Comparison of ENCODE assay signal across 15 cellular contexts in genomic region chr20:50515471-50516106, GRCh38. TPM values are rescaled to one million over a fixed set of nuclear protein-coding genes. Genes with fewer than 3 reads are reported as not detected.
DNase-seq lines count a peak whose midpoint lies in the region; ATAC-seq lines count a peak whose summit lies in the region.
"Had no signal": no experiment of that assay in that cellular context is flagged by ENCODE, and none has a peak within 500 bp of the region (broad histone marks: within the 10 kb centered on the region; RNA-seq: fewer than 3 reads in every experiment).

No MANE protein-coding gene starts in this region.

- H3K27ac Mint-ChIP-seq in activated naive CD4-positive, alpha-beta T cell treated with anti-CD3 and anti-CD28 coated beads, Interleukin-2, amount 10 ng/mL, durations not matched to agents 7 days and 5 days, result peak overlapping the region; percentile 93
- peak overlapping the region; percentile 91 for H3K27ac Mint-ChIP-seq in activated CD8-positive, alpha-beta T cell treated with anti-CD3 and anti-CD28 coated beads, Interleukin-2, amount 10 ng/mL, durations not matched to agents 7 days and 5 days

- H3K36me3 ChIP-seq in mesenchymal stem cell (ENCODE audit: control insufficient read depth in 1 of 2, insufficient read depth in 2 of 2, low read depth in 1 of 2, low read length in 2 of 2) (peaks cover 3 to 13% of the 10 kb centered on the region in 2 experiments), thymus (ENCODE audit: control insufficient read depth, insufficient read depth) (no peaks in the 10 kb centered on the region), HAP-1 (replicated peaks) (no peaks in the 10 kb centered on the region)
- H3K36me3 ChIP-seq: right atrium auricular region, uterus had no signal

- no peak overlapping the region for H4K91ac ChIP-seq in mesenchymal stem cell (ENCODE audit: low read length)

- peak overlapping the region in 1 of 2 experiments; percentile 77 for H3K23ac ChIP-seq in mesenchymal stem cell (ENCODE audit: low read length in 2 of 2)

- H3K4me1 Mint-ChIP-seq in activated naive CD4-positive, alpha-beta T cell treated with anti-CD3 and anti-CD28 coated beads, Interleukin-2, amount 10 ng/mL, durations not matched to agents 7 days and 5 days, result peaks cover 86% of the 10 kb centered on the region
- peaks cover 91% of the 10 kb centered on the region for H3K4me1 Mint-ChIP-seq in activated CD8-positive, alpha-beta T cell treated with anti-CD3 and anti-CD28 coated beads, Interleukin-2, amount 10 ng/mL, durations not matched to agents 7 days and 5 days (ENCODE audit: low read depth)

- no peak overlapping the region for H2BK12ac ChIP-seq in mesenchymal stem cell (ENCODE audit: low read length in 2 of 2)

- no peak overlapping the region for H3K9ac ChIP-seq in mesenchymal stem cell (ENCODE audit: low read length)

- H3K79me1 ChIP-seq in mesenchymal stem cell (replicated peaks; ENCODE audit: low read length, poor library complexity, severe bottlenecking), result no peaks in the 10 kb centered on the region

- POLR2A ChIA-PET in activated CD8-positive, alpha-beta T cell treated with anti-CD3 and anti-CD28 coated beads, Interleukin-2, amount 10 ng/mL, durations not matched to agents 7 days and 5 days (lab: Charles Lee), result interaction anchor here (0.9 kb wide), 1 partner anchor 55 kb away, joined by 3 read pairs; no protein-coding TSS in a partner anchor

- no peak for ATAC-seq in activated CD8-positive, alpha-beta T cell treated with anti-CD3 and anti-CD28 coated beads, Interleukin-2, amount 10 ng/mL, durations not matched to agents 7 days and 5 days

- no peaks in the 10 kb centered on the region for H3K9me3 Mint-ChIP-seq in activated naive CD4-positive, alpha-beta T cell treated with anti-CD3 and anti-CD28 coated beads, Interleukin-2, amount 10 ng/mL, durations not matched to agents 7 days and 5 days
- H3K9me3 Mint-ChIP-seq in activated CD8-positive, alpha-beta T cell treated with anti-CD3 and anti-CD28 coated beads, Interleukin-2, amount 10 ng/mL, durations not matched to agents 7 days and 5 days (ENCODE audit: insufficient read depth), result no peaks in the 10 kb centered on the region

- no peak overlapping the region for H2BK15ac ChIP-seq in mesenchymal stem cell (ENCODE audit: low read depth, poor library complexity, severe bottlenecking)

- H2BK120ac ChIP-seq in mesenchymal stem cell (ENCODE audit: low read depth, low read length), result no peak overlapping the region

- H3K4me3 ChIP-seq in mesenchymal stem cell (ENCODE audit: insufficient read depth in 1 of 2, low read depth in 1 of 2, low read length in 2 of 2), result no peak overlapping the region
- H3K4me3 ChIP-seq in thymus (ENCODE audit: low read length), result no peak overlapping the region
- no peak overlapping the region for H3K4me3 ChIP-seq in HAP-1
- H3K4me3 ChIP-seq: right atrium auricular region, uterus had no signal

- 100% methylated on average over 1 of the region's 1 CpG for WGBS in mesenchymal stem cell
- 96% methylated on average over 1 of the region's 1 CpG for WGBS in thymus

- H3K14ac ChIP-seq in mesenchymal stem cell (ENCODE audit: low read length in 2 of 2), result peak overlapping the region in 1 of 2 experiments; percentile 53

- H3K36me3 Mint-ChIP-seq in activated naive CD4-positive, alpha-beta T cell treated with anti-CD3 and anti-CD28 coated beads, Interleukin-2, amount 10 ng/mL, durations not matched to agents 7 days and 5 days, result peaks cover 46% of the 10 kb centered on the region
- peaks cover 62% of the 10 kb centered on the region for H3K36me3 Mint-ChIP-seq in activated CD8-positive, alpha-beta T cell treated with anti-CD3 and anti-CD28 coated beads, Interleukin-2, amount 10 ng/mL, durations not matched to agents 7 days and 5 days (ENCODE audit: low read depth)

- peak overlapping the region; percentile 62 for H3K4me3 Mint-ChIP-seq in activated naive CD4-positive, alpha-beta T cell treated with anti-CD3 and anti-CD28 coated beads, Interleukin-2, amount 10 ng/mL, durations not matched to agents 7 days and 5 days
- H3K4me3 Mint-ChIP-seq in activated CD8-positive, alpha-beta T cell treated with anti-CD3 and anti-CD28 coated beads, Interleukin-2, amount 10 ng/mL, durations not matched to agents 7 days and 5 days, result peak overlapping the region; percentile 72

- in situ Hi-C loops in HAP-1 (cut with MboI; ENCODE audit: low sequenced_read_pairs), result no loop called here

- no peak overlapping the region for H4K8ac ChIP-seq in mesenchymal stem cell (ENCODE audit: low read length)

- no peak overlapping the region for H3K4me2 ChIP-seq in mesenchymal stem cell (ENCODE audit: low read length, poor library complexity, severe bottlenecking)

- H3K18ac ChIP-seq in mesenchymal stem cell (ENCODE audit: low read depth in 1 of 2, low read length in 2 of 2), result no peak overlapping the region

- CTCF ChIA-PET in activated naive CD4-positive, alpha-beta T cell treated with anti-CD3 and anti-CD28 coated beads, Interleukin-2, amount 10 ng/mL, durations not matched to agents 7 days and 5 days (lab: Charles Lee), result interaction anchor here (1.2 to 1.7 kb wide), 6 partner anchors 32 to 64 kb away, joined by 3 to 7 read pairs (median 4); no protein-coding TSS in a partner anchor
- CTCF ChIA-PET in activated CD8-positive, alpha-beta T cell treated with anti-CD3 and anti-CD28 coated beads, Interleukin-2, amount 10 ng/mL, durations not matched to agents 7 days and 5 days (lab: Charles Lee), result interaction anchor here (0.7 to 10.9 kb wide), 10 partner anchors 10 to 58 kb away, joined by 3 to 158 read pairs (median 4); no protein-coding TSS in a partner anchor

- H3K4me1 ChIP-seq in mesenchymal stem cell (ENCODE audit: control insufficient read depth, insufficient read depth, low read depth, low read length) (peaks cover 13% of the 10 kb centered on the region), thymus (ENCODE audit: control insufficient read depth, insufficient read depth, low read length) (peaks cover 31% of the 10 kb centered on the region), HAP-1 (peaks cover 56% of the 10 kb centered on the region)

- H2BK5ac ChIP-seq in mesenchymal stem cell (ENCODE audit: low read depth, low read length, poor library complexity, severe bottlenecking), result no peak overlapping the region

- H3K4ac ChIP-seq in mesenchymal stem cell (ENCODE audit: low read depth in 1 of 2, low read length in 2 of 2), result no peak overlapping the region

- no peak overlapping the region for H3K27ac ChIP-seq in mesenchymal stem cell (ENCODE audit: low read length, poor library complexity, severe bottlenecking)
- H3K27ac ChIP-seq in thymus (ENCODE audit: low read depth), result peak overlapping the region; percentile 15
- H3K27ac ChIP-seq: uterus had no signal

- no peak overlapping the region for H2AFZ ChIP-seq in mesenchymal stem cell (ENCODE audit: low read depth, low read length)

- no peaks in the 10 kb centered on the region for H3K27me3 Mint-ChIP-seq in activated naive CD4-positive, alpha-beta T cell treated with anti-CD3 and anti-CD28 coated beads, Interleukin-2, amount 10 ng/mL, durations not matched to agents 7 days and 5 days
- no peaks in the 10 kb centered on the region for H3K27me3 Mint-ChIP-seq in activated CD8-positive, alpha-beta T cell treated with anti-CD3 and anti-CD28 coated beads, Interleukin-2, amount 10 ng/mL, durations not matched to agents 7 days and 5 days (ENCODE audit: low read depth)

- DNase-seq in activated naive CD4-positive, alpha-beta T cell treated with anti-CD3 and anti-CD28 coated beads, Interleukin-2, amount 10 ng/mL, durations not matched to agents 7 days and 5 days, result no peak
- no peak for DNase-seq in activated naive CD4-positive, alpha-beta T cell treated with anti-CD3 and anti-CD28 coated beads, Interleukin-2, amount 50 U/mL, for 16 hours
- DNase-seq in activated CD8-positive, alpha-beta T cell treated with anti-CD3 and anti-CD28 coated beads, Interleukin-2, amount 10 ng/mL, durations not matched to agents 7 days and 5 days, result no peak
- DNase-seq in mesenchymal stem cell, result no peak
- DNase-seq in HAP-1 (ENCODE audit: low spot score in 2 of 2), result no peak
- no peak for DNase-seq in KG1 (lab: John Stamatoyannopoulos, UW)
- DNase-seq in HuH-7 (ENCODE audit: low spot score), result no peak
- DNase-seq: activated CD4-positive, alpha-beta T cell treated with anti-CD3 and anti-CD28 coated beads for 4 hours; aorta; hypothalamus; NCI-H1436; NCI-H774; uterus had no signal

- H2AK5ac ChIP-seq in mesenchymal stem cell (ENCODE audit: low read length, severe bottlenecking), result peak overlapping the region; percentile 67

- no peaks in the 10 kb centered on the region for H3K9me3 ChIP-seq in mesenchymal stem cell (ENCODE audit: control insufficient read depth, low read length)
- no peaks in the 10 kb centered on the region for H3K9me3 ChIP-seq in thymus (ENCODE audit: control insufficient read depth)
- H3K9me3 ChIP-seq in HAP-1, result no peaks in the 10 kb centered on the region
- H3K9me3 ChIP-seq: right atrium auricular region, uterus had no signal

- H3K27me3 ChIP-seq in mesenchymal stem cell (ENCODE audit: control insufficient read depth in 1 of 2, insufficient read depth in 1 of 2, low read length in 2 of 2), result no peaks in the 10 kb centered on the region
- H3K27me3 ChIP-seq in thymus (ENCODE audit: control insufficient read depth, insufficient read depth), result no peaks in the 10 kb centered on the region
- H3K27me3 ChIP-seq in HAP-1 (ENCODE audit: low read depth), result no peaks in the 10 kb centered on the region
- H3K27me3 ChIP-seq: right atrium auricular region, uterus had no signal

RNA-seq across cellular contexts. Expression of gene PTPN1, which starts 5.4 kb away (rescaled TPM):
- 10 to 100 TPM; 59.7 to 62.5 TPM for total RNA-seq in activated CD8-positive, alpha-beta T cell treated with anti-CD3 and anti-CD28 coated beads, Interleukin-2, amount 10 ng/mL, durations not matched to agents 7 days and 5 days
- polyA plus RNA-seq in mesenchymal stem cell (2013, experiment 1 of 2), result 66.8 TPM
- 65.2 TPM for polyA plus RNA-seq in mesenchymal stem cell (2013, experiment 2 of 2)
- 56.1 TPM for polyA plus RNA-seq in thymus
